In genomic region chr3:71499477-71499876, GRCh38 we compare ENCODE assay signal across 17 cellular contexts.
"Had no signal": no experiment of that assay in that cellular context is flagged by ENCODE, and none has a peak within 500 bp of the region (broad histone marks: within the 10 kb centered on the region; RNA-seq: fewer than 3 reads in every experiment).

No MANE protein-coding gene starts in this region.

- H3K27me3 ChIP-seq: ascending aorta, breast epithelium, gastrocnemius medialis, suprapubic skin had no signal

- H3K27ac Mint-ChIP-seq: progenitor cell of endocrine pancreas; stimulated activated naive CD8-positive, alpha-beta T cell treated with anti-CD3 and anti-CD28 coated beads, Interleukin-15, Interleukin-2, amounts not matched to agents 100 ng/mL and 50 ng/mL, for 24 hours; T-helper 2 cell treated with Interferon-gamma antibody and Interleukin-4, amounts not matched to agents 5 μg/mL and 100 μg/mL, for 36 hours had no signal

- H3K9me3 Mint-ChIP-seq: natural killer cell treated with Interleukin-12 subunit alpha and Interleukin-12 subunit beta and Interleukin-15 and Interleukin-18, amount 100 ng/mL, for 72 hours; stimulated activated naive CD8-positive, alpha-beta T cell treated with anti-CD3 and anti-CD28 coated beads, Interleukin-15, Interleukin-2, amounts not matched to agents 100 ng/mL and 50 ng/mL, for 24 hours; T-helper 2 cell treated with Interferon-gamma antibody and Interleukin-4, amounts not matched to agents 5 μg/mL and 100 μg/mL, for 36 hours had no signal

- ATAC-seq: activated CD4-positive, CD25-positive, alpha-beta regulatory T cell treated with anti-CD3 and anti-CD28 coated beads, Interleukin-2, amount 50 U/mL, for 24 hours; gastrocnemius medialis; natural killer cell treated with Interleukin-12 subunit alpha and Interleukin-12 subunit beta and Interleukin-15 and Interleukin-18, amount 100 ng/mL, for 72 hours; right cardiac atrium had no signal

- DNase-seq: activated CD4-positive, alpha-beta T cell treated with anti-CD3 and anti-CD28 coated beads, Interleukin-2, amount 50 U/mL, for 1 hour; activated naive CD4-positive, alpha-beta T cell treated with Interleukin-2 at 50 U/mL for 16 hours; dermis blood vessel endothelial cell; gastrocnemius medialis; right cardiac atrium; stimulated activated CD4-positive, alpha-beta T cell treated with anti-CD3 and anti-CD28 coated beads, Interleukin-4, amount 100 ng/mL, for 4 hours; stimulated activated CD8-positive, alpha-beta memory T cell treated with anti-CD3 and anti-CD28 coated beads, Interleukin-4, amount 100 ng/mL, for 48 hours; SW 1271 had no signal

- H3K36me3 ChIP-seq: ascending aorta, breast epithelium, gastrocnemius medialis, suprapubic skin had no signal

- H3K4me3 ChIP-seq: ascending aorta, breast epithelium, gastrocnemius medialis, skin epidermis, suprapubic skin had no signal

- H3K4me3 Mint-ChIP-seq: natural killer cell treated with Interleukin-12 subunit alpha and Interleukin-12 subunit beta and Interleukin-15 and Interleukin-18, amount 100 ng/mL, for 72 hours; stimulated activated naive CD8-positive, alpha-beta T cell treated with anti-CD3 and anti-CD28 coated beads, Interleukin-15, Interleukin-2, amounts not matched to agents 100 ng/mL and 50 ng/mL, for 24 hours; T-helper 2 cell treated with Interferon-gamma antibody and Interleukin-4, amounts not matched to agents 5 μg/mL and 100 μg/mL, for 36 hours had no signal

- H3K9me3 ChIP-seq: ascending aorta, breast epithelium, gastrocnemius medialis, suprapubic skin had no signal

- H3K36me3 Mint-ChIP-seq: natural killer cell treated with Interleukin-12 subunit alpha and Interleukin-12 subunit beta and Interleukin-15 and Interleukin-18, amount 100 ng/mL, for 72 hours had no signal

- H3K27me3 Mint-ChIP-seq: natural killer cell treated with Interleukin-12 subunit alpha and Interleukin-12 subunit beta and Interleukin-15 and Interleukin-18, amount 100 ng/mL, for 72 hours; progenitor cell of endocrine pancreas; stimulated activated naive CD8-positive, alpha-beta T cell treated with anti-CD3 and anti-CD28 coated beads, Interleukin-15, Interleukin-2, amounts not matched to agents 100 ng/mL and 50 ng/mL, for 24 hours had no signal

- H3K27ac ChIP-seq: ascending aorta, gastrocnemius medialis, suprapubic skin had no signal
